25 cellular contexts compared by ENCODE assay signal in the genomic region with DNA sequence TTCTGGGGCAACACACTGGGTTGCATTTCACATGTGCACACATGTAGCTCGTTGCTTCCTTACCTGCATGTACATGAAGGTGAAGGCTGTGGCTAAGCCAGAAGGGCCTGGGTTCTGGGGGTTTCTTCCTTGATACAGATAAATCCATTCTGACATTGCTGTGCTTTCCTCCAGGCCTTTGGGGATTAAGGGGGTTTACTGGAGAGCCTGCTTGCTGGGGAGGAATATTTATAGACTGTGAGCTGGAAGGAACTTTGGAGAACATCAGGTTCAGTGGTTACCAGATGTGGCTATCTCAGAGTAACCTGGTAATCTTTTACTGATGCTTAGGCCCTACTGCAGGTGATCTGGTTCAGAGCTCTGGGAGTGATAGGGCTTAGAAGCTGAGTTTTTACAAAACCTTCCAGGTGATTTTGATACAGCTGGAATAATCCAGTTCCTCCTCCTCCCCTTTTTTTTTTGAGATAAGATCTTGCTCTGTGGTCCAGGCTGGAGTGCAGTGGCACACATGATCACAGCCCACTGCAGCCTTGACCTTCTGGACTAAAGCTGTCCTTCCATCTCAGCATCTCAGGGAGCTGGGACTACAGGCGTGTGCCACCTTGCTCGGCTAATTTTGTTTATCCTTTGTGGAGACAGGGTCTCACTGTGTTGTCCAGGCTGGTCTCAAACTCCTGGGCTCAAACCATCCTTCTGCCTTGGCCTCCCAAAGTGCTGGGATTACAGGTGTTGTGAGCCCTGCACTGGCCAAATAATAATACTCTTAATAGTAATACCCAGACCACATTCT. TPM values are rescaled to one million over a fixed set of nuclear protein-coding genes. Genes with fewer than 3 reads are reported as not detected.
DNase-seq lines count a peak whose midpoint lies in the region; ATAC-seq and TF ChIP-seq lines count a peak whose summit lies in the region.
"Had no signal": no experiment of that assay in that cellular context is flagged by ENCODE, and none has a peak within 500 bp of the region (broad histone marks: within the 10 kb centered on the region; RNA-seq: fewer than 3 reads in every experiment).

No MANE protein-coding gene starts in this region.

- no peak overlapping the region for H3K4me2 ChIP-seq in hepatocyte

- H3K36me3 ChIP-seq in breast epithelium (no peaks in the 10 kb centered on the region), ascending aorta (no peaks in the 10 kb centered on the region), hepatocyte (replicated peaks; ENCODE audit: insufficient read depth, low read depth) (no peaks in the 10 kb centered on the region), stomach smooth muscle (ENCODE audit: control insufficient read depth in 2 of 2, insufficient read depth in 2 of 2, low read length in 2 of 2) (no peaks in the 10 kb centered on the region)
- H3K36me3 ChIP-seq: sigmoid colon, uterus had no signal

- 70% methylated on average over 3 of the region's 3 CpGs for WGBS in hepatocyte (ENCODE audit: low lambda C conversion rate, missing lambda C conversion rate)

- H3K4me1 ChIP-seq in breast epithelium (peaks cover 0 to 6% of the 10 kb centered on the region in 2 donors), ascending aorta (peaks cover 0 to under 1% of the 10 kb centered on the region in 2 donors), hepatocyte (ENCODE audit: insufficient read depth) (peaks cover 43% of the 10 kb centered on the region), stomach smooth muscle (ENCODE audit: control insufficient read depth, insufficient read depth, low read length) (peaks cover 43% of the 10 kb centered on the region)
- H3K4me1 ChIP-seq: foreskin keratinocyte had no signal

- H3K9me3 ChIP-seq in breast epithelium (no peaks in the 10 kb centered on the region), ascending aorta (no peaks in the 10 kb centered on the region), hepatocyte (ENCODE audit: low read depth) (no peaks in the 10 kb centered on the region), stomach smooth muscle (ENCODE audit: control insufficient read depth in 2 of 2, low read length in 2 of 2) (no peaks in the 10 kb centered on the region)
- H3K9me3 ChIP-seq: mucosa of descending colon, sigmoid colon, uterus had no signal

- peaks cover 18% of the 10 kb centered on the region for H3K36me3 Mint-ChIP-seq in MCF 10A (ENCODE audit: insufficient read depth, unreplicated experiment)
- H3K36me3 Mint-ChIP-seq: activated naive CD4-positive, alpha-beta T cell treated with anti-CD3 and anti-CD28 coated beads, Interleukin-2, amount 50 U/mL, for 24 hours; T-cell had no signal

- H3K9me2 ChIP-seq in hepatocyte (replicated peaks; ENCODE audit: insufficient read depth), result no peaks in the 10 kb centered on the region

- H3K79me2 ChIP-seq in hepatocyte, result peaks cover 94% of the 10 kb centered on the region

- H3K27me3 ChIP-seq in breast epithelium, result no peaks in the 10 kb centered on the region
- no peaks in the 10 kb centered on the region for H3K27me3 ChIP-seq in ascending aorta
- H3K27me3 ChIP-seq in hepatocyte, result no peaks in the 10 kb centered on the region
- no peaks in the 10 kb centered on the region for H3K27me3 ChIP-seq in stomach smooth muscle (ENCODE audit: control insufficient read depth in 1 of 2, insufficient read depth in 2 of 2, low read length in 2 of 2)
- H3K27me3 ChIP-seq: foreskin keratinocyte, sigmoid colon, uterus had no signal

- no peaks in the 10 kb centered on the region for H3K27me3 Mint-ChIP-seq in MCF 10A (ENCODE audit: insufficient read depth, unreplicated experiment)
- H3K27me3 Mint-ChIP-seq: activated naive CD4-positive, alpha-beta T cell treated with anti-CD3 and anti-CD28 coated beads, Interleukin-2, amount 50 U/mL, for 24 hours; stimulated activated naive CD8-positive, alpha-beta T cell treated with anti-CD3 and anti-CD28 coated beads, Interleukin-15, Interleukin-2, amounts not matched to agents 100 ng/mL and 50 ng/mL, for 24 hours; T-cell had no signal

- ATAC-seq in GM19035 (IDR thresholded peaks at IDR 0.05; ENCODE audit: unreplicated experiment), result no peak
- ATAC-seq: activated T-cell treated with anti-CD3 and anti-CD28 coated beads, Interleukin-2, amount 50 U/mL, for 4 hours; foreskin keratinocyte; left lobe of liver; mucosa of descending colon; T-cell had no signal

- H2AFZ ChIP-seq in hepatocyte, result no peak overlapping the region

- H3K27ac ChIP-seq in breast epithelium (peak overlapping the region; percentile 6 to 38), ascending aorta (peak overlapping the region; percentile 8 to 29), hepatocyte (peak overlapping the region; percentile 68), stomach smooth muscle (ENCODE audit: low read length) (peak overlapping the region; percentile 41)
- H3K27ac ChIP-seq: C4-2B, foreskin keratinocyte had no signal

- no peak overlapping the region for H3K4me3 Mint-ChIP-seq in MCF 10A (ENCODE audit: unreplicated experiment)
- H3K4me3 Mint-ChIP-seq: activated naive CD4-positive, alpha-beta T cell treated with anti-CD3 and anti-CD28 coated beads, Interleukin-2, amount 50 U/mL, for 24 hours; activated T-cell treated with anti-CD3 and anti-CD28 coated beads, Interleukin-2, amount 50 U/mL, for 4 hours; stimulated activated naive CD8-positive, alpha-beta T cell treated with anti-CD3 and anti-CD28 coated beads, Interleukin-15, Interleukin-2, amounts not matched to agents 100 ng/mL and 50 ng/mL, for 24 hours; T-cell had no signal

- no peaks in the 10 kb centered on the region for H3K9me3 Mint-ChIP-seq in MCF 10A (ENCODE audit: unreplicated experiment)
- H3K9me3 Mint-ChIP-seq: activated naive CD4-positive, alpha-beta T cell treated with anti-CD3 and anti-CD28 coated beads, Interleukin-2, amount 50 U/mL, for 24 hours; activated T-cell treated with anti-CD3 and anti-CD28 coated beads, Interleukin-2, amount 50 U/mL, for 4 hours; stimulated activated naive CD8-positive, alpha-beta T cell treated with anti-CD3 and anti-CD28 coated beads, Interleukin-15, Interleukin-2, amounts not matched to agents 100 ng/mL and 50 ng/mL, for 24 hours; T-cell had no signal

- H3K4me3 ChIP-seq in breast epithelium (no peak overlapping the region), ascending aorta (no peak overlapping the region), hepatocyte (no peak overlapping the region), stomach smooth muscle (ENCODE audit: low read length in 2 of 2) (no peak overlapping the region)
- H3K4me3 ChIP-seq: mucosa of descending colon, sigmoid colon, uterus had no signal

- BruUV-seq in MCF 10A (replicated peaks; lab: Mats Ljungman, UMichigan), result no TSS peak

- peaks cover 22% of the 10 kb centered on the region for H3K4me1 Mint-ChIP-seq in MCF 10A (ENCODE audit: insufficient read depth, unreplicated experiment)

- H4K20me1 ChIP-seq in hepatocyte (ENCODE audit: insufficient read depth, poor library complexity, severe bottlenecking), result peaks cover 61% of the 10 kb centered on the region

- intact Hi-C loops in breast epithelium (cut with DNase I; ENCODE audit: low total_unique reads) (no loop called here), MCF 10A (cut with micrococcal nuclease) (no loop called here), ascending aorta (cut with DNase I) (no loop called here)

- CTCF ChIA-PET in MCF 10A (lab: Yijun Ruan, JAX), result interaction anchor here (0.6 to 1.9 kb wide), 4 partner anchors 11 to 85 kb away, joined by 3 to 7 read pairs (median 4); no protein-coding TSS in a partner anchor

- TF ChIP-seq CTCF in breast epithelium (IDR thresholded peaks at IDR 0.05) (no peak), MCF 10A (IDR thresholded peaks at IDR 0.05; ENCODE audit: unreplicated experiment) (no peak), ascending aorta (IDR thresholded peaks at IDR 0.05) (no peak), hepatocyte (IDR thresholded peaks at IDR 0.05; ENCODE audit: poor library complexity) (no peak)

- POLR2A ChIA-PET in MCF 10A (lab: Yijun Ruan, JAX), result interaction anchor here (1.0 to 1.2 kb wide), 2 partner anchors 14 to 20 kb away, joined by 3 to 7 read pairs; a partner anchor contains a TSS

- no peak overlapping the region for H3K27ac Mint-ChIP-seq in MCF 10A (ENCODE audit: low read depth, unreplicated experiment)
- H3K27ac Mint-ChIP-seq: stimulated activated naive CD8-positive, alpha-beta T cell treated with anti-CD3 and anti-CD28 coated beads, Interleukin-15, Interleukin-2, amounts not matched to agents 100 ng/mL and 50 ng/mL, for 24 hours had no signal

- H3K9ac ChIP-seq in stomach smooth muscle (ENCODE audit: low read length in 2 of 2), result no peak overlapping the region

- TF ChIP-seq POLR2A in breast epithelium (IDR thresholded peaks at IDR 0.05), result no peak

- no peak for DNase-seq in breast epithelium (ENCODE audit: low spot score in 2 of 2)
- DNase-seq in MCF 10A (ENCODE audit: unreplicated experiment), result no peak
- no peak for DNase-seq in ascending aorta (ENCODE audit: low spot score in 2 of 2)
- no peak for DNase-seq in hepatocyte (ENCODE audit: low spot score)
- no peak for DNase-seq in NCI-H1694 treated with DMSO at 0.1 percent for 48 hours (lab: John Stamatoyannopoulos, UW)
- DNase-seq in islet precursor cell, result no peak
- DNase-seq: activated CD4-positive, alpha-beta T cell treated with anti-CD3 and anti-CD28 coated beads, Interleukin-2, amount 50 U/mL, for 48 hours; activated T-cell treated with anti-CD3 and anti-CD28 coated beads, Interleukin-2, amount 50 U/mL, for 4 hours; cortex of kidney; DMS153; foreskin keratinocyte; GDM1; GOT3; mucosa of descending colon; NCI-H1417 treated with DMSO at 0.1 percent for 48 hours; NCI-H526 treated with DMSO at 0.1 percent for 48 hours; sigmoid colon; T-cell; uterus had no signal

RNA-seq across cellular contexts. Expression of a gene that starts 19.9 kb away (rescaled TPM):
- total RNA-seq in breast epithelium (10 to 100 TPM; 58.1 to 92.2 (median 65.2) TPM), MCF 10A (2022) (105 and 109 TPM in 2 replicates), ascending aorta (81.1 TPM), hepatocyte (111 and 129 TPM in 2 replicates)
- polyA plus RNA-seq in hepatocyte, result 167 and 196 TPM in 2 replicates

RNA-seq across cellular contexts. Expression of a gene that starts 20.3 kb away (rescaled TPM):
- total RNA-seq in breast epithelium, result 10 to 100 TPM; 42.0 to 46.0 (median 43.8) TPM
- 62.3 and 68.8 TPM in 2 replicates for total RNA-seq in MCF 10A (2022)
- total RNA-seq in ascending aorta, result 4.8 TPM
- total RNA-seq in hepatocyte, result 55.2 and 59.9 TPM in 2 replicates
- polyA plus RNA-seq in hepatocyte, result 16.8 and 21.9 TPM in 2 replicates

RNA-seq across cellular contexts. Expression of a gene that starts 42.2 kb away (rescaled TPM):
- total RNA-seq in breast epithelium (10 to 100 TPM; 28.8 to 61.9 (median 45.8) TPM), MCF 10A (2022) (25.4 and 26.9 TPM in 2 replicates), ascending aorta (55.8 TPM), hepatocyte (33.2 and 37.8 TPM in 2 replicates)
- polyA plus RNA-seq in hepatocyte, result 30.8 and 38.5 TPM in 2 replicates

RNA-seq across cellular contexts. Expression of a gene that starts 55.5 kb away (rescaled TPM):
- total RNA-seq in breast epithelium (10 to 100 TPM; 18.2 to 26.5 (median 20.2) TPM), MCF 10A (2022) (26.3 and 35.5 TPM in 2 replicates), ascending aorta (34.7 TPM), hepatocyte (14.5 and 17.5 TPM in 2 replicates)
- polyA plus RNA-seq in hepatocyte, result 37.4 and 41.1 TPM in 2 replicates
